Comparison of ENCODE assay signal across 11 cellular contexts in genomic region chr20:54174452-54175175, GRCh38. TPM values are rescaled to one million over a fixed set of nuclear protein-coding genes. Genes with fewer than 3 reads are reported as not detected.
DNase-seq lines count a peak whose midpoint lies in the region; ATAC-seq and TF ChIP-seq lines count a peak whose summit lies in the region.
"Had no signal": no experiment of that assay in that cellular context is flagged by ENCODE, and none has a peak within 500 bp of the region (broad histone marks: within the 10 kb centered on the region; RNA-seq: fewer than 3 reads in every experiment).

No MANE protein-coding gene starts in this region.

- H3K9ac ChIP-seq in fibroblast of lung (ENCODE audit: insufficient read depth, low read length) = no peak overlapping the region
- H3K9ac ChIP-seq in colonic mucosa (ENCODE audit: low read depth in 2 of 2, low read length in 2 of 2) = no peak overlapping the region
- H3K9ac ChIP-seq: BLaER1 had no signal

- no peaks in the 10 kb centered on the region for H3K79me2 ChIP-seq in fibroblast of lung (ENCODE audit: control insufficient read depth, insufficient read depth, low read length)

- H3K9me3 Mint-ChIP-seq in activated T-cell treated with anti-CD3 and anti-CD28 coated beads, Interleukin-2, amount 50 U/mL, for 4 hours = no peaks in the 10 kb centered on the region
- no peaks in the 10 kb centered on the region for H3K9me3 Mint-ChIP-seq in activated CD4-positive, alpha-beta memory T cell treated with anti-CD3 and anti-CD28 coated beads for 36 hours
- H3K9me3 Mint-ChIP-seq in stimulated activated effector memory CD8-positive, alpha-beta T cell treated with anti-CD3 and anti-CD28 coated beads, Interleukin-12 subunit alpha, Interleukin-12 subunit beta, amount 100 ng/mL, for 72 hours = no peaks in the 10 kb centered on the region

- peaks cover 62% of the 10 kb centered on the region for H3K27me3 Mint-ChIP-seq in activated T-cell treated with anti-CD3 and anti-CD28 coated beads, Interleukin-2, amount 50 U/mL, for 4 hours (ENCODE audit: low read depth)
- peaks cover 54% of the 10 kb centered on the region for H3K27me3 Mint-ChIP-seq in activated CD4-positive, alpha-beta memory T cell treated with anti-CD3 and anti-CD28 coated beads for 36 hours

- H4K20me1 ChIP-seq in fibroblast of lung (ENCODE audit: control insufficient read depth, extremely low read depth, insufficient read depth, low read length) = no peaks in the 10 kb centered on the region
- H4K20me1 ChIP-seq: BLaER1 had no signal

- H3K4me2 ChIP-seq in fibroblast of lung (ENCODE audit: extremely low read depth, insufficient read depth, low read length) = peak overlapping the region; percentile 44
- H3K4me2 ChIP-seq: BLaER1 had no signal

- no peak overlapping the region for H2AFZ ChIP-seq in fibroblast of lung (ENCODE audit: low read length)

- H3K27me3 ChIP-seq in fibroblast of lung (ENCODE audit: control insufficient read depth, insufficient read depth, low read length) (peaks cover 48% of the 10 kb centered on the region), colonic mucosa (peaks cover 47% of the 10 kb centered on the region)

- H3K36me3 Mint-ChIP-seq in activated T-cell treated with anti-CD3 and anti-CD28 coated beads, Interleukin-2, amount 50 U/mL, for 4 hours (ENCODE audit: insufficient read depth) = no peaks in the 10 kb centered on the region
- H3K36me3 Mint-ChIP-seq in activated CD4-positive, alpha-beta memory T cell treated with anti-CD3 and anti-CD28 coated beads for 36 hours = no peaks in the 10 kb centered on the region
- H3K36me3 Mint-ChIP-seq in stimulated activated effector memory CD8-positive, alpha-beta T cell treated with anti-CD3 and anti-CD28 coated beads, Interleukin-12 subunit alpha, Interleukin-12 subunit beta, amount 100 ng/mL, for 72 hours = no peaks in the 10 kb centered on the region

- CTCF ChIA-PET in activated CD4-positive, alpha-beta memory T cell treated with anti-CD3 and anti-CD28 coated beads for 36 hours (lab: Charles Lee) = interaction anchor here (0.8 to 2.4 kb wide), 3 partner anchors 34 to 112 kb away, joined by 3 to 8 read pairs (median 5); partner anchors contain the start of gene PFDN4

- POLR2A ChIA-PET in activated CD4-positive, alpha-beta memory T cell treated with anti-CD3 and anti-CD28 coated beads for 36 hours (lab: Charles Lee) = no interaction called here

- H3K4me3 Mint-ChIP-seq in activated T-cell treated with anti-CD3 and anti-CD28 coated beads, Interleukin-2, amount 50 U/mL, for 4 hours = peak overlapping the region; percentile 24
- H3K4me3 Mint-ChIP-seq in activated CD4-positive, alpha-beta memory T cell treated with anti-CD3 and anti-CD28 coated beads for 36 hours = peak overlapping the region; percentile 6
- peak overlapping the region; percentile 55 for H3K4me3 Mint-ChIP-seq in stimulated activated effector memory CD8-positive, alpha-beta T cell treated with anti-CD3 and anti-CD28 coated beads, Interleukin-12 subunit alpha, Interleukin-12 subunit beta, amount 100 ng/mL, for 72 hours

- H3K36me3 ChIP-seq in fibroblast of lung (ENCODE audit: control insufficient read depth, insufficient read depth, low read length) (no peaks in the 10 kb centered on the region), colonic mucosa (no peaks in the 10 kb centered on the region)
- H3K36me3 ChIP-seq: BLaER1 had no signal

- no peak for ATAC-seq in activated T-cell treated with anti-CD3 and anti-CD28 coated beads, Interleukin-2, amount 50 U/mL, for 4 hours
- no peak for ATAC-seq in stimulated activated effector memory CD8-positive, alpha-beta T cell treated with anti-CD3 and anti-CD28 coated beads, Interleukin-12 subunit alpha, Interleukin-12 subunit beta, amount 100 ng/mL, for 72 hours

- no peak for DNase-seq in activated T-cell treated with anti-CD3 and anti-CD28 coated beads, Interleukin-2, amount 50 U/mL, for 4 hours
- DNase-seq in activated T-cell treated with anti-CD3 and anti-CD28 coated beads, Interleukin-2, amount 50 U/mL, for 48 hours = no peak
- no peak for DNase-seq in activated CD4-positive, alpha-beta memory T cell treated with anti-CD3 and anti-CD28 coated beads for 36 hours
- DNase-seq in fibroblast of lung (ENCODE audit: low read depth in 2 of 2) (peak in 1 of 2 donors; percentile 9), colonic mucosa (no peak), GOT3 (lab: John Stamatoyannopoulos, UW) (no peak), OCI-M1 (lab: John Stamatoyannopoulos, UW) (no peak)
- DNase-seq in stimulated activated effector memory CD8-positive, alpha-beta T cell treated with anti-CD3 and anti-CD28 coated beads, Interleukin-12 subunit alpha, Interleukin-12 subunit beta, amount 100 ng/mL, for 72 hours (ENCODE audit: low spot score in 2 of 2) = no peak
- DNase-seq: effector CD8-positive, alpha-beta T cell had no signal

- H3K4me3 ChIP-seq in fibroblast of lung (replicated peaks in 1 of 4; ENCODE audit: control extremely low read depth in 1 of 4, insufficient read depth in 1 of 4, low read depth in 3 of 4, low read length in 4 of 4) (peak overlapping the region in 2 of 4 experiments; percentile 3 to 20), colonic mucosa (no peak overlapping the region)
- H3K4me3 ChIP-seq: BLaER1 had no signal

- H3K27ac ChIP-seq in fibroblast of lung (ENCODE audit: insufficient read depth, low read length) (no peak overlapping the region), colonic mucosa (no peak overlapping the region)
- H3K27ac ChIP-seq: BLaER1, VCaP had no signal

- no peaks in the 10 kb centered on the region for H3K9me3 ChIP-seq in fibroblast of lung (ENCODE audit: control insufficient read depth, insufficient read depth, low read depth, low read length)
- no peaks in the 10 kb centered on the region for H3K9me3 ChIP-seq in colonic mucosa

- intact Hi-C loops in activated CD4-positive, alpha-beta memory T cell treated with anti-CD3 and anti-CD28 coated beads for 36 hours (cut with micrococcal nuclease) = no loop called here
- intact Hi-C loops in colonic mucosa (cut with DNase I) = no loop called here

- no peaks in the 10 kb centered on the region for H3K4me1 ChIP-seq in fibroblast of lung (ENCODE audit: control insufficient read depth, extremely low read depth, insufficient read depth, low read length)
- H3K4me1 ChIP-seq in colonic mucosa = peaks cover 9% of the 10 kb centered on the region

- TF ChIP-seq CTCF in fibroblast of lung (conservative IDR thresholded peaks at IDR 0.05 in 1 of 2, IDR thresholded peaks at IDR 0.05 in 1 of 2; ENCODE audit: low read depth in 1 of 2, low read length in 2 of 2) = no peak
- no peak for TF ChIP-seq CTCF in colonic mucosa (IDR thresholded peaks at IDR 0.05)

- H3K27ac Mint-ChIP-seq in activated CD4-positive, alpha-beta memory T cell treated with anti-CD3 and anti-CD28 coated beads for 36 hours = no peak overlapping the region
- no peak overlapping the region for H3K27ac Mint-ChIP-seq in stimulated activated effector memory CD8-positive, alpha-beta T cell treated with anti-CD3 and anti-CD28 coated beads, Interleukin-12 subunit alpha, Interleukin-12 subunit beta, amount 100 ng/mL, for 72 hours

- H3K4me1 Mint-ChIP-seq in activated T-cell treated with anti-CD3 and anti-CD28 coated beads, Interleukin-2, amount 50 U/mL, for 4 hours (ENCODE audit: low read depth) = peaks cover 20% of the 10 kb centered on the region
- H3K4me1 Mint-ChIP-seq in activated CD4-positive, alpha-beta memory T cell treated with anti-CD3 and anti-CD28 coated beads for 36 hours (ENCODE audit: low read depth) = peaks cover 22% of the 10 kb centered on the region
- peaks cover 21% of the 10 kb centered on the region for H3K4me1 Mint-ChIP-seq in stimulated activated effector memory CD8-positive, alpha-beta T cell treated with anti-CD3 and anti-CD28 coated beads, Interleukin-12 subunit alpha, Interleukin-12 subunit beta, amount 100 ng/mL, for 72 hours

RNA-seq across cellular contexts. Expression of gene CYP24A1, which starts 0.8 kb away (rescaled TPM):
- total RNA-seq in activated T-cell treated with anti-CD3 and anti-CD28 coated beads, Interleukin-2, amount 50 U/mL, for 4 hours = not detected
- total RNA-seq in activated CD4-positive, alpha-beta memory T cell treated with anti-CD3 and anti-CD28 coated beads for 36 hours = under 1 TPM; 0.57 to 0.92 TPM
- total RNA-seq in fibroblast of lung (0.26 TPM in 1 of 2 replicates, not detected in the other), colonic mucosa (under 1 TPM; 0.07 to 0.08 TPM)
- polyA plus RNA-seq in fibroblast of lung = not detected in 2 replicates
- not detected in 2 replicates for polyA plus RNA-seq in fibroblast of lung (2012)
- polyA minus RNA-seq in fibroblast of lung (ENCODE audit: low replicate concordance) = not detected in 2 replicates

RNA-seq across cellular contexts. Expression of gene PFDN4, which starts 33.3 kb away (rescaled TPM):
- total RNA-seq in activated T-cell treated with anti-CD3 and anti-CD28 coated beads, Interleukin-2, amount 50 U/mL, for 4 hours = 10 to 100 TPM; 69.5 to 79.9 (median 78.9) TPM
- total RNA-seq in activated CD4-positive, alpha-beta memory T cell treated with anti-CD3 and anti-CD28 coated beads for 36 hours = 10 to 100 TPM; 38.4 to 40.3 TPM
- total RNA-seq in fibroblast of lung (86.7 and 148 TPM in 2 replicates), colonic mucosa (10 to 100 TPM; 18.7 to 19.0 TPM)
- polyA plus RNA-seq in fibroblast of lung = 59.7 and 87.0 TPM in 2 replicates
- polyA plus RNA-seq in fibroblast of lung (2012) = 38.7 and 68.6 TPM in 2 replicates
- polyA minus RNA-seq in fibroblast of lung (ENCODE audit: low replicate concordance) = 0.19 TPM in 1 of 2 replicates, not detected in the other
